In genomic region chr18:55420665-55420964, GRCh38 we compare ENCODE assay signal across 1 cellular context.
TF ChIP-seq lines count a peak whose summit lies in the region.

No MANE protein-coding gene starts in this region.

TF ChIP-seq in IMR-90, 13 proteins besides CTCF, POLR2A, EP300 and RAD21 (continued from another document):
- TF ChIP-seq USF2 (IDR thresholded peaks at IDR 0.05; ENCODE audit: low read depth, low read length) (no peak), ELK1 (IDR thresholded peaks at IDR 0.05; ENCODE audit: borderline replicate concordance, low read depth, low read length) (no peak), NFE2L2 (IDR thresholded peaks at IDR 0.05; ENCODE audit: low read depth, low read length) (no peak), CHD1 (IDR thresholded peaks at IDR 0.05; ENCODE audit: low read depth, low read length) (no peak)
